Comparison of ENCODE assay signal across 8 cellular contexts in the genomic region with DNA sequence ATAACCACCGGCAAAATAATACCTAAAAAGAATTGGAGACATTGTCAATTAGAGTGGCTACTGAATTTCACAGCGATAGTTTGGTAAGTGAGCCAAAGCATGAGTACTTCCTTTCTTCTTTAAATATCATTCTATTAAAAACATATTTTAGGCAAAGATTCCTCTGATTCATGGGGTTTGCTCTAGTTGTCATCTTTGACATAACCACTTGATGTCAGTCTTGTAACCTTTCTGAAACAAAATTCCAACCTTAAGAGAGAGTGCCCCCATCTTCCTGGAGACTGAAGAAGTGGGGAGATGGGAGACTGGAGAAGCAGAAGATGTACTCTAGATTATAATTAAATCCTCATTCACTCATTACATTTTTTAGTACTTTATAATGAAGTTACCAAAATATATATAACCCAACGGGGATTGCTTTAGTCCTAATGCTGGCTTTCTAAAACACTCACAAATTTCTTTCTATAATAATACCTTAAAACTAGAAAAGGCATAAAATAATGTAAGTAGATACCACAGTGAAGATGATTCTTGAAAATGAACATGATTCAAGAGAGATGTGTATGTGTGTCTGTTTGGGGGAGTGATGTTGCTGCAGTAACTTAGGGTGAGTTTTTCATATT.
A peak's percentile ranks its signal among the peaks of the same experiment; 100 is the strongest.
DNase-seq lines count a peak whose midpoint lies in the region; ATAC-seq, FAIRE-seq and TF ChIP-seq lines count a peak whose summit lies in the region.

No MANE protein-coding gene starts in this region.

- intact Hi-C loops in A673 (cut with micrococcal nuclease; ENCODE audit: unreplicated experiment) = loop anchor here (1.0 to 5.0 kb wide), 3 partner anchors 226 to 1841 kb away; no protein-coding TSS in a partner anchor

- TF ChIP-seq CTCF in A673 (conservative IDR thresholded peaks at IDR 0.05; ENCODE audit: low read depth, low read length) (peak; percentile 72), fibroblast of the aortic adventitia (IDR thresholded peaks at IDR 0.05; ENCODE audit: insufficient read depth, low read length) (peak; percentile 66)

- no peak overlapping the region for H3K4me3 ChIP-seq in A673 (ENCODE audit: low read depth, low read length, poor library complexity, severe bottlenecking)
- no peak overlapping the region for H3K4me3 ChIP-seq in fibroblast of the aortic adventitia (ENCODE audit: low read depth, low read length)
- no peak overlapping the region for H3K4me3 ChIP-seq in small intestine (ENCODE audit: low read depth in 1 of 2, low read length in 2 of 2)

- H3K36me3 ChIP-seq in A673 (ENCODE audit: insufficient read depth, low read length, poor library complexity, severe bottlenecking) (no peaks in the 10 kb centered on the region), small intestine (ENCODE audit: control insufficient read depth in 2 of 2, insufficient read depth in 2 of 2, low read length in 2 of 2) (no peaks in the 10 kb centered on the region)

- POLR2A ChIA-PET in A673 (lab: Charles Lee; ENCODE audit: low non-redundant PET) = no interaction called here

- H3K27ac ChIP-seq in A673 (ENCODE audit: low read depth, low read length, poor library complexity, severe bottlenecking) (no peak overlapping the region), small intestine (ENCODE audit: low read depth in 1 of 2, low read length in 1 of 2) (no peak overlapping the region)

- H3K27me3 ChIP-seq in A673 (replicated peaks; ENCODE audit: insufficient read depth, low read depth, low read length, poor library complexity) = no peaks in the 10 kb centered on the region
- H3K27me3 ChIP-seq in small intestine (ENCODE audit: control insufficient read depth in 2 of 2, insufficient read depth in 2 of 2, low read length in 2 of 2) = no peaks in the 10 kb centered on the region

- no TSS peak for BruUV-seq in A673 (replicated peaks; lab: Mats Ljungman, UMichigan)

- WGBS in small intestine, 3 donors = 39 to 53% (median 50%) methylated on average over 3 of the region's 3 CpGs

- H3K9me3 ChIP-seq in A673 (ENCODE audit: low read depth, low read length, poor library complexity, severe bottlenecking) = no peaks in the 10 kb centered on the region
- H3K9me3 ChIP-seq in small intestine (ENCODE audit: control insufficient read depth, low read depth) = no peaks in the 10 kb centered on the region

- peak; percentile 59 for ATAC-seq in GM19351 (IDR thresholded peaks at IDR 0.05; ENCODE audit: unreplicated experiment)
- no peak for ATAC-seq in HG03175 (IDR thresholded peaks at IDR 0.05; ENCODE audit: unreplicated experiment)

- no peak for FAIRE-seq in small intestine (lab: Jason Lieb, UNC)

- DNase-seq in A673 (ENCODE audit: low spot score) (peak; percentile 70), RPMI7951 (ENCODE audit: low read depth) (peak; percentile 27), fibroblast of the aortic adventitia (ENCODE audit: low read depth) (peak; percentile 80), small intestine (peak; percentile 4)
- DNase-seq in activated effector memory CD4-positive, alpha-beta T cell treated with anti-CD3 and anti-CD28 coated beads, Interleukin-2, amount 50 U/mL, for 16 hours = no peak
- no peak for DNase-seq in activated CD4-positive, alpha-beta T cell treated with anti-CD3 and anti-CD28 coated beads for 1 hour

- CTCF ChIA-PET in A673 (lab: Charles Lee) = no interaction called here

- peaks cover 6% of the 10 kb centered on the region for H3K4me1 ChIP-seq in A673 (ENCODE audit: insufficient read depth, low read length, poor library complexity, severe bottlenecking)
- no peaks in the 10 kb centered on the region for H3K4me1 ChIP-seq in small intestine (ENCODE audit: control insufficient read depth in 2 of 2, insufficient read depth in 1 of 2, low read depth in 1 of 2, low read length in 1 of 2)

Comparison
In these comparisons a context has a peak if more than half of its experiments do, and no peak if none do; other contexts are left out.
1. DNase-seq: peak in A673 (single experiment), RPMI7951 (single experiment), fibroblast of the aortic adventitia (single experiment) and small intestine (single experiment); none in activated effector memory CD4-positive, alpha-beta T cell treated with anti-CD3 and anti-CD28 coated beads, Interleukin-2, amount 50 U/mL, for 16 hours (single experiment) and activated CD4-positive, alpha-beta T cell treated with anti-CD3 and anti-CD28 coated beads for 1 hour (single experiment).